10 cellular contexts compared by ENCODE assay signal in the genomic region with DNA sequence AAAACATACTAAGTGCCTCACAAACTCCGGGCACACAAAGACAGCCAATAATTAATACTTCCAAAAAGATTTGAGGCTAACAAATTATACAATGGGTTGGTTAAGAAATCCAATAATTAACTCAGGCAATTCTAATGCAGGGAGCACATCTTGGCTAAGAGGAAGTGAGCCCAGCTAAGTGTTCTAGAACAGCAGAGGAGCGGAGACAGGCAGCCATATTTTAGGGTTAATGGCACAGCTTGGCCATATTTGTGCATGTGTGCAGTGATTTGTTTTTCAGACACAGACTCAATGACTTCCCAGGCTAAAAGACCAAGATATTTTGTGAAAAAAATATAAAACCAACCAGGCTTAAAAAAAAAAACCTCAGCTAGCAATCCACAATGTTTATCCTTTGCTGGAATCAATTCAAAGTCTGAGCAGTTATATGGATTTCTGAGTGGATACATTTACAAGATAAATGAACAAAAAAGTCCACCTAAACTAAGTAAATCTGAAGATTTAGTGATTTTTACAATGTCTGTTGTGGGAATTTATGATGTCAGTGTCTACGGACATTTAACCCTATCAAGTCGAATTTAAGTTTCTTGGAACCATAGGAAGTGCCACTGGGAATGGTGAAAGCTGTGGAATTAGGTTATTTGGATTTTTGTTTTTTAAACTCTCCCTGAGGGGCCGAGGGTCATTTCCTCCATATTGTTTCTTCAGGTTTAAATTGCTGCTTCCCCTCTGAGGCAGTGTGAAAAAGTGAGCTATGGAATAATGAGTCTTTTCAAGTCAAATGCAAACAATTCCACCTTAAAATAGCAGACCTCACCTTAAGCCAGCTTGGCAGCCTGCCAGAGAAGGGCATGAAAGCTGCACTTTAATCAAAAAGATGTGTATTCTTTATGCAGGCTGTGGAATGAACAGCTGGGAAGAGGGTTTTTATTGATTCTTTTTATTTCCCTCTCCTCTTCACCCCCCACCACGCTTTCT.
DNase-seq lines count a peak whose midpoint lies in the region; ATAC-seq lines count a peak whose summit lies in the region.
"Had no signal": no experiment of that assay in that cellular context is flagged by ENCODE, and none has a peak within 500 bp of the region (broad histone marks: within the 10 kb centered on the region; RNA-seq: fewer than 3 reads in every experiment).

No MANE protein-coding gene starts in this region.

- H3K4me3 ChIP-seq in naive thymus-derived CD4-positive, alpha-beta T cell (ENCODE audit: low read length): no peak overlapping the region
- H3K4me3 ChIP-seq: adrenal gland had no signal

- CTCF ChIA-PET in naive thymus-derived CD4-positive, alpha-beta T cell (lab: Charles Lee): no interaction called here

- H3K27me3 ChIP-seq in naive thymus-derived CD4-positive, alpha-beta T cell (ENCODE audit: control insufficient read depth in 2 of 2, insufficient read depth in 2 of 2, low read length in 2 of 2): no peaks in the 10 kb centered on the region
- H3K27me3 ChIP-seq: adrenal gland had no signal

- H3K36me3 Mint-ChIP-seq in naive thymus-derived CD4-positive, alpha-beta T cell: peaks cover 0 to 6% (median 0%) of the 10 kb centered on the region in 5 donors

- POLR2A ChIA-PET in naive thymus-derived CD4-positive, alpha-beta T cell (lab: Charles Lee): interaction anchor here (0.6 kb wide), 1 partner anchor 61 kb away, joined by 4 read pairs; no protein-coding TSS in a partner anchor

- H3K4me1 Mint-ChIP-seq in naive thymus-derived CD4-positive, alpha-beta T cell: peaks cover 11 to 32% (median 22%) of the 10 kb centered on the region in 7 donors

- H3K4me3 Mint-ChIP-seq in naive thymus-derived CD4-positive, alpha-beta T cell: no peak overlapping the region

- no peak for ATAC-seq in naive thymus-derived CD4-positive, alpha-beta T cell
- ATAC-seq in stimulated activated naive CD8-positive, alpha-beta T cell treated with anti-CD3 and anti-CD28 coated beads, Interleukin-15, Interleukin-2, amounts not matched to agents 100 U/mL and 50 U/mL, for 24 hours: no peak
- ATAC-seq in HG03108 (IDR thresholded peaks at IDR 0.05; ENCODE audit: unreplicated experiment) (no peak), HG03039 (IDR thresholded peaks at IDR 0.05; ENCODE audit: unreplicated experiment) (no peak)

- H3K27ac Mint-ChIP-seq in naive thymus-derived CD4-positive, alpha-beta T cell: peak overlapping the region in 3 of 9 donors; percentile 31 to 49 (median 32)

- DNase-seq in Daoy (ENCODE audit: low read depth) (peak; percentile 21), NCI-H146 (lab: John Stamatoyannopoulos, UW) (peak; percentile 100), T follicular helper cell (ENCODE audit: low read depth) (peak; percentile 6)
- peak in 6 of 9 donors; percentile 5 to 53 (median 42) for DNase-seq in naive thymus-derived CD4-positive, alpha-beta T cell
- no peak for DNase-seq in stimulated activated naive CD8-positive, alpha-beta T cell treated with anti-CD3 and anti-CD28 coated beads, Interleukin-15, Interleukin-2, amounts not matched to agents 100 U/mL and 50 U/mL, for 24 hours
- no peak for DNase-seq in stimulated activated CD4-positive, alpha-beta T cell treated with anti-CD3 and anti-CD28 coated beads, Interleukin-4, amount 100 ng/mL, for 24 hours
- DNase-seq: adrenal gland, foreskin melanocyte had no signal

- no peaks in the 10 kb centered on the region for H3K36me3 ChIP-seq in naive thymus-derived CD4-positive, alpha-beta T cell (ENCODE audit: control insufficient read depth in 2 of 3, insufficient read depth in 3 of 3, low read length in 3 of 3)
- H3K36me3 ChIP-seq: adrenal gland had no signal

- H3K4me1 ChIP-seq in naive thymus-derived CD4-positive, alpha-beta T cell (ENCODE audit: control insufficient read depth in 2 of 2, insufficient read depth in 2 of 2, low read length in 2 of 2): peaks cover 0 to 3% of the 10 kb centered on the region in 2 donors

- no peak overlapping the region for H3K27ac ChIP-seq in naive thymus-derived CD4-positive, alpha-beta T cell (ENCODE audit: low read depth, low read length)
- H3K27ac ChIP-seq: adrenal gland had no signal

- no peaks in the 10 kb centered on the region for H3K27me3 Mint-ChIP-seq in naive thymus-derived CD4-positive, alpha-beta T cell

- intact Hi-C loops in naive thymus-derived CD4-positive, alpha-beta T cell (cut with micrococcal nuclease): no loop called here

- H3K9me3 Mint-ChIP-seq in naive thymus-derived CD4-positive, alpha-beta T cell: peaks cover 0 to 6% (median 3%) of the 10 kb centered on the region in 11 donors

- H3K9me3 ChIP-seq in naive thymus-derived CD4-positive, alpha-beta T cell (ENCODE audit: control insufficient read depth in 2 of 3, low read length in 3 of 3): no peaks in the 10 kb centered on the region
- H3K9me3 ChIP-seq: adrenal gland had no signal

Comparison
In these comparisons a context has a peak if more than half of its experiments do, and no peak if none do; other contexts are left out.
1. DNase-seq: peak in Daoy (single experiment), NCI-H146 (single experiment), T follicular helper cell (single experiment) and naive thymus-derived CD4-positive, alpha-beta T cell (6 of 9); none in stimulated activated naive CD8-positive, alpha-beta T cell treated with anti-CD3 and anti-CD28 coated beads, Interleukin-15, Interleukin-2, amounts not matched to agents 100 U/mL and 50 U/mL, for 24 hours (single experiment) and stimulated activated CD4-positive, alpha-beta T cell treated with anti-CD3 and anti-CD28 coated beads, Interleukin-4, amount 100 ng/mL, for 24 hours (single experiment).